20 cellular contexts compared by ENCODE assay signal in the genomic region with DNA sequence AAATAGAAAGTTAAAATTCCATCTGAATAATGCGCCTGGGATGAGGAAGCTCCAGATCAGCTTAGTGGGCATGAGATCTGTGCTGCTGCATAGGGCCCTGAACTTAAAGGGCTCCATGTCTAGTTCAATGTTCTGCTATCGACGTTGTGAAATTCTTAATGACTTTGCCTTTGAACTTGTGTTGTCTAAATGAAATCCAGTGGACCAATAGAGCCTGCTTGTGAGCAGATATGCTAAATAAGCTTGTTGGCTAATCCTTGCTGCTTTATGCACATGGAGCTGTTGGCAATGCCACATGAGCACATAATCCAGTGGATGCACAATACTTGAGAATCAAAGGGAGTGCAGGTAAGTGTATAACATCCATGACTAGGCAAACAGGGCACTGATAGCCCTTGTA.
A peak's percentile ranks its signal among the peaks of the same experiment; 100 is the strongest.
DNase-seq lines count a peak whose midpoint lies in the region; ATAC-seq, FAIRE-seq and TF ChIP-seq lines count a peak whose summit lies in the region.
"Had no signal": no experiment of that assay in that cellular context is flagged by ENCODE, and none has a peak within 500 bp of the region (broad histone marks: within the 10 kb centered on the region; RNA-seq: fewer than 3 reads in every experiment).

No MANE protein-coding gene starts in this region.

- DNase-seq in NCI-H510A treated with DMSO at 0.1 percent for 48 hours (lab: John Stamatoyannopoulos, UW) (peak; percentile 47), NCI-H510A (lab: John Stamatoyannopoulos, UW) (no peak), left lobe of liver (ENCODE audit: low spot score) (no peak), small intestine (peak; percentile 13), Ammon's horn (ENCODE audit: low spot score) (no peak), NCI-H774 (lab: John Stamatoyannopoulos, UW) (no peak)
- DNase-seq: BE2C; CD4-positive, alpha-beta T cell; CD8-positive, alpha-beta memory T cell; DMS 273 treated with DMSO at 0.1 percent for 48 hours; DND-41; H9 had no signal

- no peak overlapping the region for H3K9ac ChIP-seq in liver (ENCODE audit: low read depth in 1 of 2, low read length in 2 of 2)
- H3K9ac ChIP-seq: BLaER1 treated with 17β-estradiol and CSF1 and Interleukin-3, amounts not matched to agents 10 nM and 100 nM had no signal

- no peak for TF ChIP-seq RAD21 in liver (IDR thresholded peaks at IDR 0.05)

- no peaks in the 10 kb centered on the region for H3K9me3 ChIP-seq in liver (ENCODE audit: control insufficient read depth in 4 of 4, low read length in 3 of 4)
- no peaks in the 10 kb centered on the region for H3K9me3 ChIP-seq in small intestine (ENCODE audit: control insufficient read depth, low read depth)
- H3K9me3 ChIP-seq: BE2C; BLaER1 treated with 17β-estradiol and CSF1 and Interleukin-3, amounts not matched to agents 10 nM and 100 nM had no signal

- TF ChIP-seq CTCF in liver (IDR thresholded peaks at IDR 0.05; ENCODE audit: low read depth, low read length, missing input control), result no peak

- ATAC-seq in left lobe of liver (peak; percentile 75), GM21737 (IDR thresholded peaks at IDR 0.05; ENCODE audit: unreplicated experiment) (no peak)
- ATAC-seq: GM23338, HCT116 had no signal

- H3K4me1 ChIP-seq in liver (ENCODE audit: control insufficient read depth in 4 of 4, insufficient read depth in 4 of 4, low read length in 3 of 4) (peaks cover 0 to 17% (median 12%) of the 10 kb centered on the region in 4 donors), small intestine (ENCODE audit: control insufficient read depth in 2 of 2, insufficient read depth in 1 of 2, low read depth in 1 of 2, low read length in 1 of 2) (no peaks in the 10 kb centered on the region)
- H3K4me1 ChIP-seq: BE2C; BLaER1 treated with 17β-estradiol and CSF1 and Interleukin-3, amounts not matched to agents 10 nM and 100 nM had no signal

- no peak for FAIRE-seq in small intestine (lab: Jason Lieb, UNC)
- FAIRE-seq: D721Med, G401.6, GM19239 had no signal

- H3K4me3 ChIP-seq in liver (ENCODE audit: low read depth in 1 of 3, low read length in 3 of 3) (no peak overlapping the region), small intestine (ENCODE audit: low read depth in 1 of 2, low read length in 2 of 2) (no peak overlapping the region)
- H3K4me3 ChIP-seq: BLaER1 treated with 17β-estradiol and CSF1 and Interleukin-3, amounts not matched to agents 10 nM and 100 nM; GM23338 had no signal

- no peaks in the 10 kb centered on the region for H3K36me3 ChIP-seq in liver (ENCODE audit: control insufficient read depth in 4 of 4, insufficient read depth in 3 of 4, low read depth in 1 of 4, low read length in 3 of 4)
- H3K36me3 ChIP-seq in small intestine (ENCODE audit: control insufficient read depth in 2 of 2, insufficient read depth in 2 of 2, low read length in 2 of 2), result no peaks in the 10 kb centered on the region
- H3K36me3 ChIP-seq: BE2C; BLaER1 treated with 17β-estradiol and CSF1 and Interleukin-3, amounts not matched to agents 10 nM and 100 nM had no signal

- WGBS in liver, result 43% methylated on average over 3 of the region's 3 CpGs
- WGBS in small intestine, 3 donors, result 44 to 78% (median 50%) methylated on average over 3 of the region's 3 CpGs

- no peak overlapping the region for H3K27ac ChIP-seq in liver (ENCODE audit: low read depth in 1 of 2, low read length in 2 of 2)
- H3K27ac ChIP-seq in small intestine (ENCODE audit: low read depth in 1 of 2, low read length in 1 of 2), result no peak overlapping the region
- H3K27ac ChIP-seq: BLaER1 treated with 17β-estradiol and CSF1 and Interleukin-3, amounts not matched to agents 10 nM and 100 nM had no signal

- no peaks in the 10 kb centered on the region for H3K27me3 ChIP-seq in liver (ENCODE audit: control insufficient read depth in 4 of 4, insufficient read depth in 4 of 4, low read length in 3 of 4)
- no peaks in the 10 kb centered on the region for H3K27me3 ChIP-seq in small intestine (ENCODE audit: control insufficient read depth in 2 of 2, insufficient read depth in 2 of 2, low read length in 2 of 2)
- H3K27me3 ChIP-seq: BE2C; BLaER1 treated with 17β-estradiol and CSF1 and Interleukin-3, amounts not matched to agents 10 nM and 100 nM had no signal

TF ChIP-seq in liver, 16 proteins besides CTCF, POLR2A, EP300 and RAD21:
- TF ChIP-seq HNF4A (conservative IDR thresholded peaks at IDR 0.05) (no peak), HNF4G (IDR thresholded peaks at IDR 0.05) (peak; percentile 15), RXRA (IDR thresholded peaks at IDR 0.05) (peak; percentile 70 to 83), TAF1 (conservative IDR thresholded peaks at IDR 0.05) (no peak), SP1 (IDR thresholded peaks at IDR 0.05) (peak; percentile 77), GABPA (IDR thresholded peaks at IDR 0.05 in 1 of 2, conservative IDR thresholded peaks at IDR 0.05 in 1 of 2) (no peak)
- TF ChIP-seq, protein P1, sequence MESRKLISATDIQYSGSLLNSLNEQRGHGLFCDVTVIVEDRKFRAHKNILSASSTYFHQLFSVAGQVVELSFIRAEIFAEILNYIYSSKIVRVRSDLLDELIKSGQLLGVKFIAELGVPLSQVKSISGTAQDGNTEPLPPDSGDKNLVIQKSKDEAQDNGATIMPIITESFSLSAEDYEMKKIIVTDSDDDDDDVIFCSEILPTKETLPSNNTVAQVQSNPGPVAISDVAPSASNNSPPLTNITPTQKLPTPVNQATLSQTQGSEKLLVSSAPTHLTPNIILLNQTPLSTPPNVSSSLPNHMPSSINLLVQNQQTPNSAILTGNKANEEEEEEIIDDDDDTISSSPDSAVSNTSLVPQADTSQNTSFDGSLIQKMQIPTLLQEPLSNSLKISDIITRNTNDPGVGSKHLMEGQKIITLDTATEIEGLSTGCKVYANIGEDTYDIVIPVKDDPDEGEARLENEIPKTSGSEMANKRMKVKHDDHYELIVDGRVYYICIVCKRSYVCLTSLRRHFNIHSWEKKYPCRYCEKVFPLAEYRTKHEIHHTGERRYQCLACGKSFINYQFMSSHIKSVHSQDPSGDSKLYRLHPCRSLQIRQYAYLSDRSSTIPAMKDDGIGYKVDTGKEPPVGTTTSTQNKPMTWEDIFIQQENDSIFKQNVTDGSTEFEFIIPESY (IDR thresholded peaks at IDR 0.05), result peak; percentile 10
- TF ChIP-seq, protein P2, sequence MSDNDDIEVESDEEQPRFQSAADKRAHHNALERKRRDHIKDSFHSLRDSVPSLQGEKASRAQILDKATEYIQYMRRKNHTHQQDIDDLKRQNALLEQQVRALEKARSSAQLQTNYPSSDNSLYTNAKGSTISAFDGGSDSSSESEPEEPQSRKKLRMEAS (IDR thresholded peaks at IDR 0.05), result peak; percentile 61

Comparison
In these comparisons a context has a peak if more than half of its experiments do, and no peak if none do; other contexts are left out.
1. DNase-seq: peak in NCI-H510A treated with DMSO at 0.1 percent for 48 hours (single experiment) and small intestine (single experiment); none in NCI-H510A (single experiment), left lobe of liver (single experiment), Ammon's horn (single experiment) and NCI-H774 (single experiment).